ENCODE assay signal across 14 cellular contexts in the genomic region with DNA sequence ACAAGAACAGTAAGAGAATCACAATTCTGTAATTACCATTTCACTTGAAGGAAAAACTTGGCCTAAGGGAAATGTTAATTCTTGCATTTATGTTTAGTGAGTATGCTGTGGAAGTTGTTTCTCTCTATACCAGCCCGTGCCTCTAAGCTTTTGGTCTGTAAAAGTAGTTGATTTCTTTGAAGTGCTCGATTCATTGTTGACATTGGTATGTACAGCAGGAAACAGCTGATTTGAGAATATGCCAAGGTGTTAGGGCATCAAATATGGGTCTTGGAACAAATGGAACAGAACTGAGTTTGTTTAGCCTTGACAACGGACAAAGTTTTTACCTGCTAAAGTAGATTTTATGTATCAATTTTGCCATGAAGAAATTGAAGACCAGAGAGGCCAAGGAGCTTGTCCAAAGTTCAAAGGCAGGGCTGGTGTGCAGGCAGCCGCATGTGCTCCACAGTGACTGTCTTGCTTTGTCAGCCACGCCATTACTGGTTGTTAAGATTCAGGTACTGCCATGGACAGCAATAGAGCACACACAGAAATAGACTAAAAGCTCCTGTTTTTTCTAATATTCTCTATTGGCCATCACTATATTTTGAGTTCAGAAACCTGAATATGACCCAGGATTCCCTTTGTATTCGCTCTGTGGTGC.
DNase-seq lines count a peak whose midpoint lies in the region; ATAC-seq, FAIRE-seq and TF ChIP-seq lines count a peak whose summit lies in the region.
"Had no signal": no experiment of that assay in that cellular context is flagged by ENCODE, and none has a peak within 500 bp of the region (broad histone marks: within the 10 kb centered on the region; RNA-seq: fewer than 3 reads in every experiment).

No MANE protein-coding gene starts in this region.

- no peak overlapping the region for H4K91ac ChIP-seq in H1 (replicated peaks; ENCODE audit: insufficient read length, low read length)

- H3K4me1 ChIP-seq in H1 (replicated peaks in 1 of 4; ENCODE audit: control insufficient read depth in 3 of 4, insufficient read depth in 4 of 4, low read length in 3 of 4) (peaks cover 0 to 3% (median 0%) of the 10 kb centered on the region in 4 experiments; a peak in 1 of 7 replicates), pancreas (peaks cover 0 to 10% (median 0%) of the 10 kb centered on the region in 3 donors), BE2C (no peaks in the 10 kb centered on the region)
- H3K4me1 ChIP-seq: BLaER1, Caco-2 had no signal

- H3K23me2 ChIP-seq in H1 (ENCODE audit: low read depth, low read length) = no peaks in the 10 kb centered on the region

- no peak overlapping the region for H4K8ac ChIP-seq in H1 (ENCODE audit: extremely low read depth, insufficient read depth, low read length)

- H2BK20ac ChIP-seq in H1 (ENCODE audit: low read length) = no peak overlapping the region

- POLR2A ChIA-PET in H1 (lab: Charles Lee; ENCODE audit: partially characterized antibody) = no interaction called here

- no peak overlapping the region for H2BK15ac ChIP-seq in H1 (ENCODE audit: low read length)

- DNase-seq in DMS53 (lab: John Stamatoyannopoulos, UW) (peak; percentile 17), DMS53 treated with DMSO at 0.1 percent for 48 hours (lab: John Stamatoyannopoulos, UW; ENCODE audit: unreplicated experiment) (no peak), H1 (ENCODE audit: low read depth in 1 of 2, low spot score in 2 of 2) (no peak), pancreas (peak in 1 of 6 donors; percentile 19), NCI-H345 treated with DMSO at 0.1 percent for 48 hours (lab: John Stamatoyannopoulos, UW; ENCODE audit: unreplicated experiment) (no peak), BE2C (no peak), UCSD-AML1 (lab: John Stamatoyannopoulos, UW; ENCODE audit: unreplicated experiment) (no peak)
- DNase-seq: Caco-2; CD8-positive, alpha-beta memory T cell; H7 had no signal

- no peak overlapping the region for H2BK5ac ChIP-seq in H1 (ENCODE audit: low read depth, low read length)

- FAIRE-seq in H1 (lab: Jason Lieb, UNC) (peak; percentile 7), pancreas (lab: Jason Lieb, UNC) (no peak)
- FAIRE-seq: GM18507 had no signal

- H3K27ac ChIP-seq in H1 (ENCODE audit: low read depth, low read length) = no peak overlapping the region
- no peak overlapping the region for H3K27ac ChIP-seq in pancreas
- H3K27ac ChIP-seq: 22Rv1, BLaER1 had no signal

- no peak for TF ChIP-seq RAD21 in H1 (IDR thresholded peaks at IDR 0.05 in 1 of 2, conservative IDR thresholded peaks at IDR 0.05 in 1 of 2; ENCODE audit: low read depth in 2 of 2, low read length in 2 of 2)

- H3K23ac ChIP-seq in H1 (ENCODE audit: insufficient read length) = no peak overlapping the region

- no peaks in the 10 kb centered on the region for H3K27me3 ChIP-seq in H1 (replicated peaks in 1 of 4; ENCODE audit: control insufficient read depth in 3 of 4, extremely low read depth in 1 of 4, insufficient read depth in 3 of 4, low read length in 3 of 4)
- no peaks in the 10 kb centered on the region for H3K27me3 ChIP-seq in pancreas
- H3K27me3 ChIP-seq in BE2C = no peaks in the 10 kb centered on the region
- H3K27me3 ChIP-seq: BLaER1 had no signal

- H3K4me3 ChIP-seq in H1 (ENCODE audit: extremely low read depth in 1 of 4, insufficient read depth in 2 of 4, low read depth in 3 of 4, low read length in 4 of 4) (no peak overlapping the region), pancreas (no peak overlapping the region), BE2C (ENCODE audit: low read depth, low read length) (no peak overlapping the region)
- H3K4me3 ChIP-seq: BLaER1 had no signal

- H3K18ac ChIP-seq in H1 (ENCODE audit: extremely low read depth, low read length) = no peak overlapping the region

- no peaks in the 10 kb centered on the region for H3K36me3 ChIP-seq in H1 (ENCODE audit: control insufficient read depth in 2 of 4, insufficient read depth in 4 of 4, low read length in 3 of 4)
- H3K36me3 ChIP-seq in pancreas = no peaks in the 10 kb centered on the region
- H3K36me3 ChIP-seq in BE2C = no peaks in the 10 kb centered on the region
- H3K36me3 ChIP-seq: BLaER1 had no signal

- WGBS in H1 (ENCODE audit: extremely low coverage in 1 of 2, insufficient coverage in 1 of 2, insufficient read length in 1 of 2, insufficient replicate concordance in 2 of 2, low coverage in 1 of 2, low lambda C conversion rate in 2 of 2, missing lambda C conversion rate in 1 of 2), 2 experiments = 87% methylated on average over 6 of the region's 6 CpGs; no CpG with 5 or more reads in 1 of the 2 experiments
- 49 to 51% methylated on average over 6 of the region's 6 CpGs for WGBS in pancreas, 2 donors

- H2BK120ac ChIP-seq in H1 (replicated peaks; ENCODE audit: low read depth, low read length) = no peak overlapping the region

- H2AK5ac ChIP-seq in H1 (ENCODE audit: low read depth, low read length) = no peak overlapping the region

- peak overlapping the region in 1 of 4 experiments; percentile 13; a peak in 1 of 7 replicates for H3K9ac ChIP-seq in H1 (replicated peaks in 1 of 4; ENCODE audit: extremely low read depth in 1 of 4, low read depth in 3 of 4, low read length in 3 of 4)
- H3K9ac ChIP-seq: BLaER1 had no signal

- TF ChIP-seq CTCF in H1 (IDR thresholded peaks at IDR 0.05; ENCODE audit: control extremely low read depth in 1 of 3, insufficient read depth in 1 of 3, low read depth in 1 of 3, low read length in 3 of 3) = no peak
- no peak for TF ChIP-seq CTCF in pancreas (IDR thresholded peaks at IDR 0.05)
- TF ChIP-seq CTCF in BE2C (IDR thresholded peaks at IDR 0.05; ENCODE audit: low read depth, low read length) = no peak

- no peak overlapping the region for H3K4me2 ChIP-seq in H1 (ENCODE audit: insufficient read depth in 1 of 2, low read depth in 2 of 2, low read length in 2 of 2)
- H3K4me2 ChIP-seq: BLaER1 had no signal

- H3K79me1 ChIP-seq in H1 (ENCODE audit: low read depth, low read length) = no peaks in the 10 kb centered on the region

- no peak for TF ChIP-seq EP300 in H1 (IDR thresholded peaks at IDR 0.05; ENCODE audit: borderline replicate concordance in 1 of 2, low read depth in 2 of 2, low read length in 2 of 2)

- CTCF ChIA-PET in H1 (lab: Charles Lee; ENCODE audit: partially characterized antibody) = interaction anchor here (0.6 to 1.2 kb wide), 2 partner anchors 48 to 49 kb away, joined by 3 read pairs; no protein-coding TSS in a partner anchor

- no peak overlapping the region for H3K14ac ChIP-seq in H1 (ENCODE audit: insufficient read length)

- no peak overlapping the region for H4K5ac ChIP-seq in H1 (ENCODE audit: insufficient read length, low read depth, low read length)

- intact Hi-C loops in pancreas (cut with DNase I) = no loop called here

- no peak for TF ChIP-seq POLR2A in H1 (IDR thresholded peaks at IDR 0.05; ENCODE audit: control extremely low read depth in 1 of 2, low read depth in 2 of 2, low read length in 2 of 2)
- no peak for TF ChIP-seq POLR2A in GM18505 (IDR thresholded peaks at IDR 0.05; ENCODE audit: borderline replicate concordance, extremely low read depth, insufficient read depth, insufficient read length)

- no peaks in the 10 kb centered on the region for H3K79me2 ChIP-seq in H1 (ENCODE audit: control insufficient read depth in 1 of 2, insufficient read depth in 2 of 2, low read length in 2 of 2)

- H3K4ac ChIP-seq in H1 (replicated peaks; ENCODE audit: insufficient read length, low read depth, low read length) = no peak overlapping the region

- H3K9me3 ChIP-seq in H1 (ENCODE audit: insufficient read depth in 2 of 2, low read depth in 1 of 2, low read length in 1 of 2) = peaks cover 0 to 7% of the 10 kb centered on the region in 2 experiments; a peak in 2 of 4 replicates
- no peaks in the 10 kb centered on the region for H3K9me3 ChIP-seq in pancreas
- no peaks in the 10 kb centered on the region for H3K9me3 ChIP-seq in BE2C
- H3K9me3 ChIP-seq: BLaER1, Caco-2 had no signal

- H2AFZ ChIP-seq in H1 (ENCODE audit: low read length) = 0 out of 2 replicates have a peak overlapping the region, but pooled peaks have one; percentile 25

- H3K56ac ChIP-seq in H1 (replicated peaks; ENCODE audit: insufficient read length, low read depth, low read length) = no peak overlapping the region

- H4K20me1 ChIP-seq in H1 (replicated peaks in 1 of 2; ENCODE audit: control insufficient read depth in 1 of 2, insufficient read depth in 2 of 2, low read length in 2 of 2) = no peaks in the 10 kb centered on the region
- H4K20me1 ChIP-seq: BLaER1 had no signal

- no peak overlapping the region; the same call in 1 of the 2 replicates for H2BK12ac ChIP-seq in H1 (ENCODE audit: low read depth, low read length)

- ATAC-seq in pancreas (peak; percentile 71 to 85 (median 82)), GM18505 (IDR thresholded peaks at IDR 0.05; ENCODE audit: unreplicated experiment) (no peak)

TF ChIP-seq in H1, 55 proteins besides CTCF, POLR2A, EP300 and RAD21 (continues in another document):
- TF ChIP-seq KDM1A (IDR thresholded peaks at IDR 0.05; ENCODE audit: borderline replicate concordance, low read length) (no peak), TAF1 (IDR thresholded peaks at IDR 0.05; ENCODE audit: low read depth, low read length) (no peak), SIX5 (IDR thresholded peaks at IDR 0.05; ENCODE audit: low read depth, low read length) (no peak), TCF12 (IDR thresholded peaks at IDR 0.05; ENCODE audit: low read depth, low read length) (no peak), JUND (IDR thresholded peaks at IDR 0.05; ENCODE audit: low read length) (no peak), KDM5A (IDR thresholded peaks at IDR 0.05; ENCODE audit: low read length) (no peak), PHF8 (conservative IDR thresholded peaks at IDR 0.05; ENCODE audit: low read depth, low read length) (no peak), CHD1 (IDR thresholded peaks at IDR 0.05; ENCODE audit: low read depth, low read length) (no peak), CEBPB (IDR thresholded peaks at IDR 0.05; ENCODE audit: low read depth, low read length) (no peak)
- TF ChIP-seq, protein P1, sequence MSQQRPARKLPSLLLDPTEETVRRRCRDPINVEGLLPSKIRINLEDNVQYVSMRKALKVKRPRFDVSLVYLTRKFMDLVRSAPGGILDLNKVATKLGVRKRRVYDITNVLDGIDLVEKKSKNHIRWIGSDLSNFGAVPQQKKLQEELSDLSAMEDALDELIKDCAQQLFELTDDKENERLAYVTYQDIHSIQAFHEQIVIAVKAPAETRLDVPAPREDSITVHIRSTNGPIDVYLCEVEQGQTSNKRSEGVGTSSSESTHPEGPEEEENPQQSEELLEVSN (IDR thresholded peaks at IDR 0.05) = no peak
- TF ChIP-seq, protein P2, sequence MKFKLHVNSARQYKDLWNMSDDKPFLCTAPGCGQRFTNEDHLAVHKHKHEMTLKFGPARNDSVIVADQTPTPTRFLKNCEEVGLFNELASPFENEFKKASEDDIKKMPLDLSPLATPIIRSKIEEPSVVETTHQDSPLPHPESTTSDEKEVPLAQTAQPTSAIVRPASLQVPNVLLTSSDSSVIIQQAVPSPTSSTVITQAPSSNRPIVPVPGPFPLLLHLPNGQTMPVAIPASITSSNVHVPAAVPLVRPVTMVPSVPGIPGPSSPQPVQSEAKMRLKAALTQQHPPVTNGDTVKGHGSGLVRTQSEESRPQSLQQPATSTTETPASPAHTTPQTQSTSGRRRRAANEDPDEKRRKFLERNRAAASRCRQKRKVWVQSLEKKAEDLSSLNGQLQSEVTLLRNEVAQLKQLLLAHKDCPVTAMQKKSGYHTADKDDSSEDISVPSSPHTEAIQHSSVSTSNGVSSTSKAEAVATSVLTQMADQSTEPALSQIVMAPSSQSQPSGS (IDR thresholded peaks at IDR 0.05; ENCODE audit: low read length) = no peak
